ENCODE assay signal across 20 cellular contexts in the genomic region with DNA sequence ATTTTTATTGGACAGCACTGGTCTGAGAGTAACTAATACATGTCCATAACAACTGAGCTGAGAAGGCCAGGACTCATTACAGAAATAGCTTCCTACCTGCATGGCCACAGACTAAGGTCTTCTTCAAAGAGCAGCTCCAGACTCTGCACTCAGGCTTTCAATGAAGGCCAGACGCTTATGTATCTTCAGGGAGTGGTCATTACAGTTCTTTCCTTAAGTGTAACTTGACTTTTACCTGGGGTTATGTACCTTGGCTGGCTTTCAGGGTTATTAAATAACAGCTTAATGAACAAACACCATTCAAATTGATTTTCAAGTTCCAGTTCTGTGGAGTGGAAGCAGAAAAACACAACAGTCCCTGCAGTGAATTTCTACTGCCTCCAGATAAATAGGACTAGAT.
"Had no signal": no experiment of that assay in that cellular context is flagged by ENCODE, and none has a peak within 500 bp of the region (broad histone marks: within the 10 kb centered on the region; RNA-seq: fewer than 3 reads in every experiment).

No MANE protein-coding gene starts in this region.

- H3K4me3 ChIP-seq: ascending aorta, coronary artery, gastroesophageal sphincter, heart left ventricle, left ventricle myocardium inferior, ovary, thoracic aorta, upper lobe of left lung had no signal

- H3K9me3 ChIP-seq: ascending aorta, gastroesophageal sphincter, heart left ventricle, left ventricle myocardium inferior, ovary, thoracic aorta, upper lobe of left lung had no signal

- FAIRE-seq: kidney had no signal

- H3K4me1 ChIP-seq: ascending aorta, gastroesophageal sphincter, left ventricle myocardium inferior had no signal

- H3K27me3 ChIP-seq: ascending aorta, ovary, upper lobe of left lung had no signal

- ATAC-seq: gastroesophageal sphincter; heart left ventricle; naive thymus-derived CD8-positive, alpha-beta T cell; sciatic nerve; stimulated activated memory B cell treated with anti-CD40 and anti-IgM and Interleukin-4, amounts not matched to agents 10 μg/mL and 1 μg/mL and 100 μg/mL, for 72 hours had no signal

- DNase-seq: activated CD4-positive, alpha-beta T cell treated with anti-CD3 and anti-CD28 coated beads for 1 hour; activated CD8-positive, alpha-beta memory T cell treated with anti-CD3 and anti-CD28 coated beads for 24 hours; activated CD8-positive, alpha-beta memory T cell treated with anti-CD3 and anti-CD28 coated beads, Interleukin-2, amount 50 U/mL, for 48 hours; activated effector memory CD4-positive, alpha-beta T cell treated with Interleukin-2 at 50 U/mL for 16 hours; activated naive CD4-positive, alpha-beta T cell treated with anti-CD3 and anti-CD28 coated beads, Interleukin-2, amount 50 U/mL, for 16 hours; activated T-cell treated with anti-CD3 and anti-CD28 coated beads, Interleukin-2, amount 50 U/mL, for 48 hours; heart left ventricle; kidney; left ventricle myocardium inferior; naive thymus-derived CD8-positive, alpha-beta T cell; ovary; stimulated activated CD4-positive, alpha-beta T cell treated with anti-CD3 and anti-CD28 coated beads, Interleukin-4, amount 100 ng/mL, for 4 hours; WERI-Rb-1 had no signal

- H3K27ac ChIP-seq: ascending aorta, coronary artery, gastroesophageal sphincter, heart left ventricle, left ventricle myocardium inferior, ovary, thoracic aorta, WERI-Rb-1 had no signal

- H3K36me3 ChIP-seq: ascending aorta, gastroesophageal sphincter, heart left ventricle, left ventricle myocardium inferior, ovary, thoracic aorta, upper lobe of left lung, WERI-Rb-1 had no signal
